Comparison of ENCODE assay signal across 8 cellular contexts in genomic region chr3:36993326-36994283, GRCh38. TPM values are rescaled to one million over a fixed set of nuclear protein-coding genes. Genes with fewer than 3 reads are reported as not detected.
A peak's percentile ranks its signal among the peaks of the same experiment; 100 is the strongest.
DNase-seq lines count a peak whose midpoint lies in the region; ATAC-seq and TF ChIP-seq lines count a peak whose summit lies in the region.

Gene MLH1 (plus strand): TSS chr3:36993518. CDS start chr3:36993548, 30 bp downstream.

- peak within 1 kb of the TSS; percentile 93 for H3K27ac ChIP-seq in 22Rv1

- ATAC-seq in GM19035 (IDR thresholded peaks at IDR 0.05; ENCODE audit: unreplicated experiment) (peak; percentile 89), HG03354 (IDR thresholded peaks at IDR 0.05; ENCODE audit: poor library complexity, severe bottlenecking, unreplicated experiment) (peak; percentile 92)

- TF ChIP-seq CTCF in 22Rv1 (IDR thresholded peaks at IDR 0.05) (no peak), lower leg skin (IDR thresholded peaks at IDR 0.05) (no peak)

- peak; percentile 94 for DNase-seq in activated CD4-positive, CD25-positive, alpha-beta regulatory T cell treated with anti-CD3 and anti-CD28 coated beads, Interleukin-2, amount 50 U/mL, for 72 hours
- DNase-seq in dermis microvascular lymphatic vessel endothelial cell (ENCODE audit: low read depth in 2 of 2) (peak; percentile 100), lower leg skin (ENCODE audit: low spot score in 2 of 2) (peak; percentile 99 to 100), NCI-H748 treated with DMSO at 0.1 percent for 48 hours (lab: John Stamatoyannopoulos, UW) (no peak)
- peak; percentile 95 to 98 (median 96) for DNase-seq in stimulated activated CD4-positive, alpha-beta T cell treated with anti-CD3 and anti-CD28 coated beads, TNF-alpha, amount 100 ng/mL, for 24 hours (ENCODE audit: low read depth in 3 of 3)

- H3K4me3 ChIP-seq in lower leg skin (ENCODE audit: low read depth, poor library complexity, severe bottlenecking): peak within 1 kb of the TSS; percentile 83

- 0 to 1% methylated on average over 47 of the region's 47 CpGs for WGBS in lower leg skin, 2 donors

- intact Hi-C loops in lower leg skin (cut with DNase I; ENCODE audit: low total_unique reads): no loop called here

- no peak for TF ChIP-seq POLR2A in lower leg skin (IDR thresholded peaks at IDR 0.05)

RNA-seq across cellular contexts. Expression of gene MLH1, which starts in this region (rescaled TPM):
- total RNA-seq in dermis microvascular lymphatic vessel endothelial cell: 31.7 and 32.7 TPM in 2 replicates
- total RNA-seq in lower leg skin: 10 to 100 TPM; 16.6 to 26.5 (median 20.8) TPM
